Comparison of ENCODE assay signal across 8 cellular contexts in the genomic region with DNA sequence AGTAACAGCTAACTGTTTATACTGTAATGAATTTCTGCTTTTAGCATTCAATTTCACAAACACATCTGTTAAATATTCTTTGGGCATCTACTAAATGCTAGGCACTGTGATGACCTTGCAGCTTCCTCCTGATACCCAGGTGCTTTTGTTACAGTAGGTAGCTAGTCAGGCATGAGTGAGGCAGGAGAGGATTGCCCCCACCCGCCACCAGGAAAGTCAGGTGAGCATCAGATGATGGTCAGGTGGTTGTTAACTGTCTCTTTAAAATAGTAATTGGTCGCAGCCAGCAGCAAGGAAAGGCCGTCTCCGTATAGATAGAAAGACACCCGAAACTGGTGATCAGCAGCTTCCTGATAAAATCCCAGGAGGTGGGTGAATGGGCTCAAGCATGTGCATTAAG.
"Had no signal": no experiment of that assay in that cellular context is flagged by ENCODE, and none has a peak within 500 bp of the region (broad histone marks: within the 10 kb centered on the region; RNA-seq: fewer than 3 reads in every experiment).

No MANE protein-coding gene starts in this region.

- H3K9me3 ChIP-seq: HAP-1 had no signal

- H3K4me3 ChIP-seq: GM23248, HAP-1, K562 had no signal

- FAIRE-seq: HTR-8/SVneo, K562 had no signal

- H3K4me1 ChIP-seq: HAP-1 had no signal

- H3K9ac ChIP-seq: GM23248 had no signal

- DNase-seq: GM23248, GOT3, H7, HFFc6, IMR-90 had no signal

- H2AFZ ChIP-seq: GM23248 had no signal

- H3K36me3 ChIP-seq: HAP-1 had no signal

- H3K27ac ChIP-seq: GM23248 had no signal
